Comparison of ENCODE assay signal across 8 cellular contexts in genomic region chr3:197791120-197792018, GRCh38. TPM values are rescaled to one million over a fixed set of nuclear protein-coding genes. Genes with fewer than 3 reads are reported as not detected.
DNase-seq lines count a peak whose midpoint lies in the region; TF ChIP-seq lines count a peak whose summit lies in the region.

LRCH3 (plus strand) TSS chr3:197791254; CDS start chr3:197791279, 25 bp downstream.

- peak within 1 kb of the TSS; percentile 91 for H3K27ac ChIP-seq in SJCRH30
- H3K27ac ChIP-seq in neural progenitor cell = peak within 1 kb of the TSS; percentile 92
- peak within 1 kb of the TSS; percentile 81 for H3K27ac ChIP-seq in stomach smooth muscle (ENCODE audit: low read length)

- H3K9me3 ChIP-seq in Loucy (ENCODE audit: insufficient read depth, low read depth, low read length) (no peaks in the 10 kb centered on the region), SJCRH30 (replicated peaks) (no peaks in the 10 kb centered on the region), neural progenitor cell (ENCODE audit: low read depth) (no peaks in the 10 kb centered on the region), stomach smooth muscle (ENCODE audit: control insufficient read depth in 2 of 2, low read length in 2 of 2) (no peaks in the 10 kb centered on the region)

- peak within 1 kb of the TSS; percentile 95 for H3K4me3 Mint-ChIP-seq in neural progenitor cell

- peaks cover 9% of the 10 kb centered on the region for H3K27me3 Mint-ChIP-seq in neural progenitor cell (ENCODE audit: insufficient read depth, low read depth)

- H3K36me3 Mint-ChIP-seq in neural progenitor cell = peaks cover 14% of the 10 kb centered on the region

- H3K4me3 ChIP-seq in Loucy (ENCODE audit: low read length, poor library complexity, severe bottlenecking) = peak within 1 kb of the TSS; percentile 88
- peak within 1 kb of the TSS; percentile 92 for H3K4me3 ChIP-seq in SJCRH30
- H3K4me3 ChIP-seq in neural progenitor cell = peak within 1 kb of the TSS; percentile 88
- H3K4me3 ChIP-seq in stomach smooth muscle (ENCODE audit: low read length in 2 of 2) = peak within 1 kb of the TSS; percentile 89 to 93

- TF ChIP-seq CTCF in Loucy (conservative IDR thresholded peaks at IDR 0.05; ENCODE audit: low read length) (no peak), neural progenitor cell (IDR thresholded peaks at IDR 0.05) (no peak)

- H3K36me3 ChIP-seq in Loucy (ENCODE audit: insufficient read depth, low read length) (no peaks in the 10 kb centered on the region), SJCRH30 (no peaks in the 10 kb centered on the region), neural progenitor cell (no peaks in the 10 kb centered on the region), stomach smooth muscle (ENCODE audit: control insufficient read depth in 2 of 2, insufficient read depth in 2 of 2, low read length in 2 of 2) (no peaks in the 10 kb centered on the region)

- H3K9me2 ChIP-seq in Loucy (replicated peaks; ENCODE audit: low read depth, low read length) = no peaks in the 10 kb centered on the region

- H2AFZ ChIP-seq in Loucy (ENCODE audit: low read length) (peak within 1 kb of the TSS; percentile 85), neural progenitor cell (replicated peaks) (peak within 1 kb of the TSS; percentile 96)

- H3K79me2 ChIP-seq in Loucy (ENCODE audit: insufficient read depth, low read length) (peaks cover 48% of the 10 kb centered on the region), neural progenitor cell (ENCODE audit: low read depth) (peaks cover 53% of the 10 kb centered on the region)

- peak within 1 kb of the TSS; percentile 87 for H3K9ac ChIP-seq in Loucy (ENCODE audit: low read depth, low read length, poor library complexity, severe bottlenecking)
- peak within 1 kb of the TSS; percentile 89 for H3K9ac ChIP-seq in neural progenitor cell
- peak within 1 kb of the TSS; percentile 83 to 91 for H3K9ac ChIP-seq in stomach smooth muscle (ENCODE audit: low read length in 2 of 2)

- DNase-seq in ELR (ENCODE audit: low read depth) (peak; percentile 85), H4 (ENCODE audit: low spot score) (peak; percentile 61), SJCRH30 (peak; percentile 91 to 93), foreskin melanocyte (peak; percentile 71), neural progenitor cell (ENCODE audit: low spot score) (peak; percentile 96)
- DNase-seq in activated naive CD4-positive, alpha-beta T cell (lab: John Stamatoyannopoulos, UW) = peak; percentile 61 to 76 (median 66)

- H3K27ac Mint-ChIP-seq in neural progenitor cell = peak within 1 kb of the TSS; percentile 95

- H3F3A ChIP-seq in Loucy (ENCODE audit: low read depth) (no peaks in the 10 kb centered on the region), neural progenitor cell (ENCODE audit: low read depth) (peaks cover 12% of the 10 kb centered on the region)

- no peaks in the 10 kb centered on the region for H3K9me3 Mint-ChIP-seq in neural progenitor cell

- H4K20me1 ChIP-seq in Loucy (ENCODE audit: insufficient read depth, low read length, poor library complexity, severe bottlenecking) = peaks cover 12% of the 10 kb centered on the region
- H4K20me1 ChIP-seq in neural progenitor cell (ENCODE audit: low read depth) = peaks cover 23% of the 10 kb centered on the region

- H3K4me1 ChIP-seq in Loucy (ENCODE audit: insufficient read depth, low read length, poor library complexity, severe bottlenecking) = peaks cover 34% of the 10 kb centered on the region
- H3K4me1 ChIP-seq in SJCRH30 = peaks cover 7% of the 10 kb centered on the region; the same call in 1 of the 2 replicates
- peaks cover 5% of the 10 kb centered on the region for H3K4me1 ChIP-seq in neural progenitor cell
- H3K4me1 ChIP-seq in stomach smooth muscle (ENCODE audit: control insufficient read depth, insufficient read depth, low read length) = peaks cover 2% of the 10 kb centered on the region

- peaks cover 8% of the 10 kb centered on the region for H3K4me1 Mint-ChIP-seq in neural progenitor cell

- H3K27me3 ChIP-seq in Loucy (ENCODE audit: insufficient read depth, low read length, poor library complexity, severe bottlenecking) (no peaks in the 10 kb centered on the region), SJCRH30 (no peaks in the 10 kb centered on the region), neural progenitor cell (no peaks in the 10 kb centered on the region), stomach smooth muscle (ENCODE audit: control insufficient read depth in 1 of 2, insufficient read depth in 2 of 2, low read length in 2 of 2) (no peaks in the 10 kb centered on the region)

- peak within 1 kb of the TSS; percentile 75 for H3K4me2 ChIP-seq in Loucy (ENCODE audit: low read depth, low read length, poor library complexity, severe bottlenecking)
- peak within 1 kb of the TSS; percentile 83 for H3K4me2 ChIP-seq in neural progenitor cell

RNA-seq across cellular contexts. Expression of gene LRCH3, which starts in this region (rescaled TPM):
- 15.9 and 21.9 TPM in 2 replicates for total RNA-seq in H4 (2014; rRNA removed; shearing (Covaris generic))
- total RNA-seq in SJCRH30 (2014; rRNA removed; shearing (Covaris generic)) = 79.8 and 144 TPM in 2 replicates
- 45.9 and 56.2 TPM in 2 replicates for total RNA-seq in neural progenitor cell (ENCODE audit: low replicate concordance)

Comparison
In these comparisons a context has a peak if more than half of its experiments do, and no peak if none do; other contexts are left out.
1. Peak in every context shown above with its lines: DNase-seq, H3K4me3 ChIP-seq and H3K27ac ChIP-seq.